ENCODE assay signal across 22 cellular contexts in the genomic region with DNA sequence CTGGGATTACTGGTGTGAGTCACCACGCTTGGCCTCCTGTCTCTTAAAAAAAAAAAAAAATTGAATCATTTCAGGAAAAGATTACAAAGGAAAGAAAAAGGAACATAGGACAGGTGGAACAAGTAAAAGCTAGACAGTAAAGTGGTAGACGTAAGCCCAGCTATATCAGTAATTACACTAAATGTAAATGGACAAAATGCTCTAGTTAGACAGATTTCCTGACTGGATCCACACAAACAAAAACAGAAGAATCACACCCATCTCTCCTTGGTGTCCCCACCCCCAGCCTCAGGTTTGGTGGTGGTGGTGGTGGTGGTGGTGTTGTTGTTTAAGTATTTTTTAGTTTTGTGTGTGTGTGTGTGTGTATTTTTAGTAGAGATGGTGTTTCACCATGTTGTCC. TPM values are rescaled to one million over a fixed set of nuclear protein-coding genes. Genes with fewer than 3 reads are reported as not detected.
DNase-seq lines count a peak whose midpoint lies in the region; ATAC-seq and TF ChIP-seq lines count a peak whose summit lies in the region.
"Had no signal": no experiment of that assay in that cellular context is flagged by ENCODE, and none has a peak within 500 bp of the region (broad histone marks: within the 10 kb centered on the region; RNA-seq: fewer than 3 reads in every experiment).

No MANE protein-coding gene starts in this region.

- H3K9me3 ChIP-seq in HEK293 (ENCODE audit: control insufficient read depth, insufficient read depth, low read depth, low read length), result no peaks in the 10 kb centered on the region
- H3K9me3 ChIP-seq: A549, Caco-2 had no signal

- intact Hi-C loops in activated T-helper 1 cell treated with anti-CD3 and anti-CD28 coated beads, Interleukin-12 subunit alpha, Interleukin-12 subunit beta, Interleukin-2, Interleukin-4 antibody, amounts not matched to agents 30 ng/mL and 10 ng/mL and 1 ng/mL, durations not matched to agents 14 hours and 24 hours and 36 hours (cut with micrococcal nuclease), result no loop called here

- no peak for DNase-seq in activated T-cell treated with anti-CD3 and anti-CD28 coated beads, Interleukin-2, amount 50 U/mL, for 24 hours
- DNase-seq in activated T-cell treated with anti-CD3 and anti-CD28 coated beads, Interleukin-2, amount 50 U/mL, for 48 hours, result no peak
- no peak for DNase-seq in activated T-helper 1 cell treated with anti-CD3 and anti-CD28 coated beads, Interleukin-12 subunit alpha, Interleukin-12 subunit beta, Interleukin-2, Interleukin-4 antibody, amounts not matched to agents 30 ng/mL and 10 ng/mL and 1 ng/mL, durations not matched to agents 14 hours and 24 hours and 36 hours (ENCODE audit: low spot score)
- DNase-seq in naive B cell (no peak), SHP77 treated with DMSO at 0.1 percent for 48 hours (lab: John Stamatoyannopoulos, UW) (no peak), NCI-H2171 treated with DMSO at 0.1 percent for 48 hours (lab: John Stamatoyannopoulos, UW) (no peak)
- DNase-seq: AML-193; Caco-2; Calu3; CD4-positive, alpha-beta T cell; CD8-positive, alpha-beta T cell; DMS79 treated with DMSO at 0.1 percent for 48 hours; GF-D8 had no signal

- TF ChIP-seq CTCF in HEK293 (tag by site-specific recombination; IDR thresholded peaks at IDR 0.05), result no peak

- CTCF ChIA-PET in HEK293 (lab: Yijun Ruan, JAX), result interaction anchor here (0.6 to 0.7 kb wide), 3 partner anchors 37 to 144 kb away, joined by 3 to 6 read pairs (median 3); no protein-coding TSS in a partner anchor

- H3K4me1 ChIP-seq in HEK293 (ENCODE audit: control insufficient read depth, insufficient read depth, low read length), result no peaks in the 10 kb centered on the region
- H3K4me1 ChIP-seq: A549 had no signal

- H3K4me3 ChIP-seq in HEK293 (ENCODE audit: low read depth, low read length), result no peak overlapping the region
- H3K4me3 ChIP-seq: A549; BLaER1 treated with 17β-estradiol and CSF1 and Interleukin-3, amounts not matched to agents 10 nM and 100 nM had no signal

- ATAC-seq in naive B cell (ENCODE audit: low read depth in 2 of 2) (no peak), GM19023 (IDR thresholded peaks at IDR 0.05; ENCODE audit: unreplicated experiment) (no peak)
- ATAC-seq: A549; CD8-positive, alpha-beta T cell had no signal

- peaks cover 6% of the 10 kb centered on the region for H3K4me1 Mint-ChIP-seq in activated T-cell treated with anti-CD3 and anti-CD28 coated beads, Interleukin-2, amount 50 U/mL, for 24 hours (ENCODE audit: low read depth)
- no peaks in the 10 kb centered on the region for H3K4me1 Mint-ChIP-seq in activated T-helper 1 cell treated with anti-CD3 and anti-CD28 coated beads, Interleukin-12 subunit alpha, Interleukin-12 subunit beta, Interleukin-2, Interleukin-4 antibody, amounts not matched to agents 30 ng/mL and 10 ng/mL and 1 ng/mL, durations not matched to agents 14 hours and 24 hours and 36 hours (ENCODE audit: low read depth)
- H3K4me1 Mint-ChIP-seq in naive B cell, result peaks cover 18 to 29% (median 25%) of the 10 kb centered on the region in 3 donors

- H3K36me3 ChIP-seq in HEK293 (ENCODE audit: control insufficient read depth in 2 of 2, insufficient read depth in 1 of 2, low read length in 2 of 2), result peaks cover 30 to 66% of the 10 kb centered on the region in 2 experiments; a peak in 2 of 3 replicates

- H3K27ac ChIP-seq in HEK293 (ENCODE audit: extremely low read depth, low read depth, low read length), result no peak overlapping the region
- H3K27ac ChIP-seq: 22Rv1; A549; BLaER1 treated with 17β-estradiol and CSF1 and Interleukin-3, amounts not matched to agents 10 nM and 100 nM; C4-2B had no signal

- peaks cover 74% of the 10 kb centered on the region for H3K36me3 Mint-ChIP-seq in activated T-cell treated with anti-CD3 and anti-CD28 coated beads, Interleukin-2, amount 50 U/mL, for 24 hours (ENCODE audit: low read depth)
- H3K36me3 Mint-ChIP-seq in activated T-helper 1 cell treated with anti-CD3 and anti-CD28 coated beads, Interleukin-12 subunit alpha, Interleukin-12 subunit beta, Interleukin-2, Interleukin-4 antibody, amounts not matched to agents 30 ng/mL and 10 ng/mL and 1 ng/mL, durations not matched to agents 14 hours and 24 hours and 36 hours (ENCODE audit: low read depth), result peaks cover 8% of the 10 kb centered on the region
- H3K36me3 Mint-ChIP-seq in naive B cell, result no peaks in the 10 kb centered on the region

- no peaks in the 10 kb centered on the region for H3K27me3 Mint-ChIP-seq in activated T-cell treated with anti-CD3 and anti-CD28 coated beads, Interleukin-2, amount 50 U/mL, for 24 hours
- H3K27me3 Mint-ChIP-seq in activated T-helper 1 cell treated with anti-CD3 and anti-CD28 coated beads, Interleukin-12 subunit alpha, Interleukin-12 subunit beta, Interleukin-2, Interleukin-4 antibody, amounts not matched to agents 30 ng/mL and 10 ng/mL and 1 ng/mL, durations not matched to agents 14 hours and 24 hours and 36 hours (ENCODE audit: insufficient read depth), result no peaks in the 10 kb centered on the region
- H3K27me3 Mint-ChIP-seq in naive B cell, result no peaks in the 10 kb centered on the region
- H3K27me3 Mint-ChIP-seq: B cell; CD4-positive, alpha-beta T cell had no signal

- no peaks in the 10 kb centered on the region for H3K9me3 Mint-ChIP-seq in activated T-cell treated with anti-CD3 and anti-CD28 coated beads, Interleukin-2, amount 50 U/mL, for 24 hours
- H3K9me3 Mint-ChIP-seq in activated T-helper 1 cell treated with anti-CD3 and anti-CD28 coated beads, Interleukin-12 subunit alpha, Interleukin-12 subunit beta, Interleukin-2, Interleukin-4 antibody, amounts not matched to agents 30 ng/mL and 10 ng/mL and 1 ng/mL, durations not matched to agents 14 hours and 24 hours and 36 hours, result no peaks in the 10 kb centered on the region
- H3K9me3 Mint-ChIP-seq in naive B cell, result no peaks in the 10 kb centered on the region
- H3K9me3 Mint-ChIP-seq: CD4-positive, alpha-beta T cell; CD8-positive, alpha-beta T cell had no signal

- POLR2A ChIA-PET in HEK293 (lab: Yijun Ruan, JAX), result no interaction called here

- H3K4me3 Mint-ChIP-seq in activated T-cell treated with anti-CD3 and anti-CD28 coated beads, Interleukin-2, amount 50 U/mL, for 24 hours, result no peak overlapping the region
- no peak overlapping the region for H3K4me3 Mint-ChIP-seq in activated T-helper 1 cell treated with anti-CD3 and anti-CD28 coated beads, Interleukin-12 subunit alpha, Interleukin-12 subunit beta, Interleukin-2, Interleukin-4 antibody, amounts not matched to agents 30 ng/mL and 10 ng/mL and 1 ng/mL, durations not matched to agents 14 hours and 24 hours and 36 hours
- peak overlapping the region in 1 of 8 donors; percentile 9 for H3K4me3 Mint-ChIP-seq in naive B cell
- H3K4me3 Mint-ChIP-seq: CD4-positive, alpha-beta T cell; CD8-positive, alpha-beta T cell had no signal

- peak overlapping the region; percentile 22 for H3K27ac Mint-ChIP-seq in activated T-cell treated with anti-CD3 and anti-CD28 coated beads, Interleukin-2, amount 50 U/mL, for 24 hours
- H3K27ac Mint-ChIP-seq in activated T-helper 1 cell treated with anti-CD3 and anti-CD28 coated beads, Interleukin-12 subunit alpha, Interleukin-12 subunit beta, Interleukin-2, Interleukin-4 antibody, amounts not matched to agents 30 ng/mL and 10 ng/mL and 1 ng/mL, durations not matched to agents 14 hours and 24 hours and 36 hours, result peak overlapping the region; percentile 52
- H3K27ac Mint-ChIP-seq in naive B cell, result peak overlapping the region in 4 of 6 donors; percentile 26 to 85 (median 62)
- H3K27ac Mint-ChIP-seq: CD4-positive, alpha-beta T cell; CD8-positive, alpha-beta T cell had no signal

TF ChIP-seq in HEK293, 187 proteins besides CTCF, POLR2A, EP300 and RAD21 (continues in another document):
- TF ChIP-seq, protein P1, sequence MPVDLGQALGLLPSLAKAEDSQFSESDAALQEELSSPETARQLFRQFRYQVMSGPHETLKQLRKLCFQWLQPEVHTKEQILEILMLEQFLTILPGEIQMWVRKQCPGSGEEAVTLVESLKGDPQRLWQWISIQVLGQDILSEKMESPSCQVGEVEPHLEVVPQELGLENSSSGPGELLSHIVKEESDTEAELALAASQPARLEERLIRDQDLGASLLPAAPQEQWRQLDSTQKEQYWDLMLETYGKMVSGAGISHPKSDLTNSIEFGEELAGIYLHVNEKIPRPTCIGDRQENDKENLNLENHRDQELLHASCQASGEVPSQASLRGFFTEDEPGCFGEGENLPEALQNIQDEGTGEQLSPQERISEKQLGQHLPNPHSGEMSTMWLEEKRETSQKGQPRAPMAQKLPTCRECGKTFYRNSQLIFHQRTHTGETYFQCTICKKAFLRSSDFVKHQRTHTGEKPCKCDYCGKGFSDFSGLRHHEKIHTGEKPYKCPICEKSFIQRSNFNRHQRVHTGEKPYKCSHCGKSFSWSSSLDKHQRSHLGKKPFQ (tag by site-specific recombination; IDR thresholded peaks at IDR 0.05), result no peak
- 0 out of 2 replicates have a peak, but pooled peaks have one; percentile 48 for TF ChIP-seq ZNF146 (tag by site-specific recombination; IDR thresholded peaks at IDR 0.05)

RNA-seq across cellular contexts. Expression of a gene that starts 6.3 kb away (rescaled TPM):
- total RNA-seq in activated T-helper 1 cell treated with anti-CD3 and anti-CD28 coated beads, Interleukin-12 subunit alpha, Interleukin-12 subunit beta, Interleukin-2, Interleukin-4 antibody, amounts not matched to agents 30 ng/mL and 10 ng/mL and 1 ng/mL, durations not matched to agents 14 hours and 24 hours and 36 hours, result 1.3 TPM in 2 replicates
- 100 to 1,000 TPM; 218 to 343 (median 286) TPM for polyA plus RNA-seq in naive B cell (ENCODE audit: low read depth in 6 of 6)
- polyA plus RNA-seq: BJ had no signal

RNA-seq across cellular contexts. Expression of a gene that starts 20.3 kb away (rescaled TPM):
- total RNA-seq in activated T-helper 1 cell treated with anti-CD3 and anti-CD28 coated beads, Interleukin-12 subunit alpha, Interleukin-12 subunit beta, Interleukin-2, Interleukin-4 antibody, amounts not matched to agents 30 ng/mL and 10 ng/mL and 1 ng/mL, durations not matched to agents 14 hours and 24 hours and 36 hours, result 0.22 and 0.47 TPM in 2 replicates
- 1 to 10 TPM in 3 of 6 donors, under 1 TPM in 2, not detected in 1; 0.44 to 6.6 (median 1.2) TPM for polyA plus RNA-seq in naive B cell (ENCODE audit: low read depth in 6 of 6)
- total RNA-seq: A172, Calu3 had no signal
- polyA plus RNA-seq: BJ had no signal

RNA-seq across cellular contexts. Expression of a gene that starts 28.3 kb away (rescaled TPM):
- total RNA-seq in activated T-helper 1 cell treated with anti-CD3 and anti-CD28 coated beads, Interleukin-12 subunit alpha, Interleukin-12 subunit beta, Interleukin-2, Interleukin-4 antibody, amounts not matched to agents 30 ng/mL and 10 ng/mL and 1 ng/mL, durations not matched to agents 14 hours and 24 hours and 36 hours, result 171 and 178 TPM in 2 replicates
- 10 to 100 TPM; 22.9 to 46.7 (median 32.1) TPM for polyA plus RNA-seq in naive B cell (ENCODE audit: low read depth in 6 of 6)

RNA-seq across cellular contexts. Expression of a gene that starts 36.2 kb away (rescaled TPM):
- 84.3 and 84.8 TPM in 2 replicates for total RNA-seq in activated T-helper 1 cell treated with anti-CD3 and anti-CD28 coated beads, Interleukin-12 subunit alpha, Interleukin-12 subunit beta, Interleukin-2, Interleukin-4 antibody, amounts not matched to agents 30 ng/mL and 10 ng/mL and 1 ng/mL, durations not matched to agents 14 hours and 24 hours and 36 hours
- 100 to 1,000 TPM in 1 of 6 donors, 10 to 100 TPM in 5; 70.9 to 115 (median 76.1) TPM for polyA plus RNA-seq in naive B cell (ENCODE audit: low read depth in 6 of 6)

RNA-seq across cellular contexts. Expression of a gene that starts 47.0 kb away (rescaled TPM):
- total RNA-seq in activated T-helper 1 cell treated with anti-CD3 and anti-CD28 coated beads, Interleukin-12 subunit alpha, Interleukin-12 subunit beta, Interleukin-2, Interleukin-4 antibody, amounts not matched to agents 30 ng/mL and 10 ng/mL and 1 ng/mL, durations not matched to agents 14 hours and 24 hours and 36 hours, result 15.8 and 16.4 TPM in 2 replicates
- polyA plus RNA-seq in naive B cell (ENCODE audit: low read depth in 6 of 6), result 1 to 10 TPM in 3 of 6 donors, under 1 TPM in 2, not detected in 1; 0.38 to 1.8 (median 1.1) TPM
